8 cellular contexts compared by ENCODE assay signal in the genomic region with DNA sequence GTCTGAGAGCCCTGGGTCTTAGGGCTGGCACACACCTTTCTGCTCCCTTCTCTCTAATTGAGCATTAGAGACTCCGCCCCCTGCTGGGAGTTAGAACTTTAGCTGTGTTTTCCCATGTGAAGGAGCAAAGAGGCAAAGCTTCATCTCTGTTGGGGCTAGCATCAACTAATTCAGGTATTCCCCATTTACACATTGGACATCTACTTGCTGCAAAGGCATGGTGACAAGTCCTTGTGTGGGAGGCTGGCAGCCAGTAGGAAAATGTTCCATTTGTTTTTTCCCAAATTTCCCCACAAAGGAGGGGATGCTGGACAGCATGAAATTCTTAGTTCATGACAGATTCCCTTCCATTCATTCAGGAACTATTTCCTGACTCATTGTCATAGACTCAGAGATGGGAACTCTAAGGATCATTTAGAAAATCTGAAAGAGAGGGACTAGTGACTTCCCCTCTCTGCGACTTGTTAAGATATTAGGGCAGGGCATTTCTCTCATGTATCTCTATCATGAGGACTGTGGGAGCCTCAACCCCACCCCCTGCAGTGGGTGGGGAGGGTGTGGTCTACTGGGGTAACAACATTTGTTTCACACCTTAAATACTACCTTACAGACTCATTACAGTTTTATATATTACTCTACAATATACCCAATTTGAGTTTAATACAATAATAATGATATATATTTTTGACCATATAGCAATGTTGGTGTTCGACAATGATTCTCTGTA. TPM values are rescaled to one million over a fixed set of nuclear protein-coding genes. Genes with fewer than 3 reads are reported as not detected.
DNase-seq lines count a peak whose midpoint lies in the region; ATAC-seq and TF ChIP-seq lines count a peak whose summit lies in the region.

No MANE protein-coding gene starts in this region.

- peaks cover 35% of the 10 kb centered on the region for H3K4me1 Mint-ChIP-seq in endodermal cell

- no peak overlapping the region for H3K9ac ChIP-seq in endodermal cell (ENCODE audit: extremely low read depth, low read length, poor library complexity, severe bottlenecking)

- no peak overlapping the region for H3K4me3 Mint-ChIP-seq in endodermal cell

- TF ChIP-seq CTCF in GM12875 (IDR thresholded peaks at IDR 0.05; ENCODE audit: borderline replicate concordance, insufficient read depth, low read depth, low read length) (peak; percentile 19; the same call in 1 of the 2 replicates), RWPE2 (IDR thresholded peaks at IDR 0.05; ENCODE audit: poor library complexity, severe bottlenecking) (peak; percentile 22), endodermal cell (conservative IDR thresholded peaks at IDR 0.05) (peak; percentile 47)

- DNase-seq in RWPE2 (ENCODE audit: low spot score) (no peak), endodermal cell (peak; percentile 71), NCI-H2107 (lab: John Stamatoyannopoulos, UW) (no peak), NCI-H1105 (lab: John Stamatoyannopoulos, UW) (no peak), SKM-1 (lab: John Stamatoyannopoulos, UW; ENCODE audit: unreplicated experiment) (no peak), UCSD-AML1 (lab: John Stamatoyannopoulos, UW; ENCODE audit: unreplicated experiment) (no peak)
- peak; percentile 42 to 62 for DNase-seq in stimulated activated CD4-positive, alpha-beta T cell treated with anti-CD3 and anti-CD28 coated beads, Interleukin-2, amount 100 ng/mL, for 24 hours

- H3K4me1 ChIP-seq in RWPE2 (ENCODE audit: insufficient read depth, poor library complexity, severe bottlenecking) (peaks cover 68% of the 10 kb centered on the region), endodermal cell (ENCODE audit: control insufficient read depth, insufficient read depth, low read length) (peaks cover 17% of the 10 kb centered on the region)

- H3K27me3 ChIP-seq in RWPE2 (ENCODE audit: insufficient read depth, poor library complexity, severe bottlenecking) (no peaks in the 10 kb centered on the region), endodermal cell (ENCODE audit: control insufficient read depth, insufficient read depth, low read length, poor library complexity, severe bottlenecking) (peaks cover 72% of the 10 kb centered on the region)

- H3K4me3 ChIP-seq in GM12875 (ENCODE audit: low read depth, low read length) (peak overlapping the region; percentile 46), RWPE2 (ENCODE audit: severe bottlenecking) (peak overlapping the region; percentile 83), endodermal cell (ENCODE audit: low read length) (no peak overlapping the region)

- H3K27me3 Mint-ChIP-seq in endodermal cell (ENCODE audit: insufficient read depth) = peaks cover 93% of the 10 kb centered on the region

- H3K27ac Mint-ChIP-seq in endodermal cell = no peak overlapping the region

- H3K27ac ChIP-seq in RWPE2 (ENCODE audit: poor library complexity, severe bottlenecking) = peak overlapping the region; percentile 96
- no peak overlapping the region for H3K27ac ChIP-seq in endodermal cell (ENCODE audit: low read depth, low read length)

- no peaks in the 10 kb centered on the region for H3K36me3 Mint-ChIP-seq in endodermal cell (ENCODE audit: low read depth)

- 80 to 96% methylated on average over 1 to 2 of the region's 3 CpGs for WGBS in endodermal cell (ENCODE audit: insufficient coverage in 1 of 2, insufficient read length in 1 of 2), 2 experiments

- no peaks in the 10 kb centered on the region for H3K9me3 ChIP-seq in RWPE2 (ENCODE audit: severe bottlenecking)
- no peaks in the 10 kb centered on the region for H3K9me3 ChIP-seq in endodermal cell (ENCODE audit: control insufficient read depth, low read length)

- no peaks in the 10 kb centered on the region for H3K9me3 Mint-ChIP-seq in endodermal cell

- ATAC-seq in RWPE2 (ENCODE audit: low read depth) = peak; percentile 10; the same call in 2 of the 3 replicates

- H3K36me3 ChIP-seq in RWPE2 (ENCODE audit: low read depth) (peaks cover 54% of the 10 kb centered on the region), endodermal cell (ENCODE audit: control insufficient read depth, insufficient read depth, low read length) (no peaks in the 10 kb centered on the region)

RNA-seq across cellular contexts. Expression of a gene that starts 3.7 kb away (rescaled TPM):
- total RNA-seq in endodermal cell = 1 to 10 TPM; 1.2 to 4.6 TPM
- polyA plus RNA-seq in endodermal cell (2013, experiment 1 of 2) = 5.6 TPM
- 8.0 TPM for polyA plus RNA-seq in endodermal cell (2013, experiment 2 of 2)

Comparison
In these comparisons a context has a peak if more than half of its experiments do, and no peak if none do; other contexts are left out.
1. DNase-seq: peak in endodermal cell (single experiment) and stimulated activated CD4-positive, alpha-beta T cell treated with anti-CD3 and anti-CD28 coated beads, Interleukin-2, amount 100 ng/mL, for 24 hours (2 of 2); none in RWPE2 (single experiment), NCI-H2107 (single experiment), NCI-H1105 (single experiment), SKM-1 (single experiment) and UCSD-AML1 (single experiment).
2. Peak in every context shown above with its lines, with median percentiles within 50 percentile points of each other: CTCF ChIP-seq.